1 cellular context compared by ENCODE assay signal in the genomic region with DNA sequence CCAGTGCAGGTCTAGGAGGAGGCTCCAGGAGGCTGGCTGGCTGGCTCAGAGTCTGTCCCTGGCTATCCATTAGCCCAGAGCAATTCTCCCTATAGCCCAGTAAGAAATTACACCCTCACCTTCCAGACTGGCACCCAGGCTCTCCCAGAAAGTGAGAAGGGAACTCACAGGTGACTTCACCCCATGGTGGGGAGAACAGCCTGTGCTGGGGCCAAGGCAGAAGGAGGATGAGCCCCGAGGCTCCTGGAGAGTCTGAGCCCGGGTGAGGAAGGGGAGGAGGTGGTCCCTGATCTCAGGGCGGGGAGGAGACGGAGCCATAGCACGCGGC.
TF ChIP-seq lines count a peak whose summit lies in the region.
"Not testable (repeated sequence)": the region's sequence is repeated elsewhere in the genome, so short reads cannot be mapped to it uniquely, and the experiment has no call there.

No MANE protein-coding gene starts in this region.

TF ChIP-seq in K562, 482 proteins besides CTCF, POLR2A, EP300 and RAD21:
- not testable (repeated sequence) for TF ChIP-seq CREB1 (IDR thresholded peaks at IDR 0.05)
- peak; percentile 15; the same call in 1 of the 2 replicates for TF ChIP-seq CREB1 (CRISPR knock-in tag; IDR thresholded peaks at IDR 0.05)
